15 cellular contexts compared by ENCODE assay signal in genomic region chr17:1641065-1641403, GRCh38. TPM values are rescaled to one million over a fixed set of nuclear protein-coding genes. Genes with fewer than 3 reads are reported as not detected.
DNase-seq lines count a peak whose midpoint lies in the region; ATAC-seq and TF ChIP-seq lines count a peak whose summit lies in the region.
"Had no signal": no experiment of that assay in that cellular context is flagged by ENCODE, and none has a peak within 500 bp of the region (broad histone marks: within the 10 kb centered on the region; RNA-seq: fewer than 3 reads in every experiment).

No MANE protein-coding gene starts in this region.

- in situ Hi-C loops in mammary epithelial cell (cut with MboI; ENCODE audit: low sequenced_read_pairs in 2 of 2) = loop anchor here in 1 of 2 donors (25.0 kb wide), 1 partner anchor 379 kb away; the partner anchor contains the start of gene BHLHA9

- H3K4me3 Mint-ChIP-seq in GM23338 (no peak overlapping the region; the same call in 2 of the 3 replicates), mesothelial cell of epicardium (no peak overlapping the region)
- H3K4me3 Mint-ChIP-seq: T-cell had no signal

- H3K27me3 Mint-ChIP-seq in GM23338 (ENCODE audit: insufficient read depth, low read depth, poor library complexity) = peaks cover 14% of the 10 kb centered on the region
- H3K27me3 Mint-ChIP-seq in mesothelial cell of epicardium (ENCODE audit: low read depth) = peaks cover 5% of the 10 kb centered on the region
- H3K27me3 Mint-ChIP-seq: CD4-positive, alpha-beta T cell; T-cell had no signal

- H3K36me3 ChIP-seq in GM23338 (ENCODE audit: insufficient read depth) = no peaks in the 10 kb centered on the region
- 0 out of 2 replicates have a peak, but pooled peaks cover 2% of the 10 kb centered on the region for H3K36me3 ChIP-seq in WERI-Rb-1
- no peaks in the 10 kb centered on the region for H3K36me3 ChIP-seq in mammary epithelial cell (ENCODE audit: insufficient read depth, low read length)
- H3K36me3 ChIP-seq: adrenal gland had no signal

- H3K9ac ChIP-seq in mammary epithelial cell (ENCODE audit: insufficient read depth, low read length) = no peak overlapping the region

- H3K4me1 ChIP-seq in GM23338 (ENCODE audit: insufficient read depth) (peaks cover 21% of the 10 kb centered on the region), mammary epithelial cell (ENCODE audit: insufficient read depth, low read length) (peaks cover 20% of the 10 kb centered on the region)

- WGBS in mammary epithelial cell (ENCODE audit: low coverage, missing lambda C conversion rate) = 81% methylated on average over 10 of the region's 12 CpGs

- H3K27ac ChIP-seq in GM23338 (ENCODE audit: low read depth) = no peak overlapping the region
- H3K27ac ChIP-seq in WERI-Rb-1 = no peak overlapping the region
- no peak overlapping the region for H3K27ac ChIP-seq in mammary epithelial cell (ENCODE audit: insufficient read depth, low read depth, low read length)
- H3K27ac ChIP-seq: adrenal gland had no signal

- intact Hi-C loops in mammary epithelial cell (cut with micrococcal nuclease) = loop anchor here (10.0 kb wide), 1 partner anchor 186 kb away; the partner anchor contains the start of gene CRK

- H2AFZ ChIP-seq in GM23338 = no peak overlapping the region
- H2AFZ ChIP-seq in mammary epithelial cell (ENCODE audit: low read depth, low read length) = no peak overlapping the region

- TF ChIP-seq CTCF in GM23338 (conservative IDR thresholded peaks at IDR 0.05; ENCODE audit: low read depth in 2 of 2) (no peak), WERI-Rb-1 (IDR thresholded peaks at IDR 0.05; ENCODE audit: low read depth, low read length) (0 out of 2 replicates have a peak, but pooled peaks have one; percentile 12), mesothelial cell of epicardium (IDR thresholded peaks at IDR 0.05; ENCODE audit: unreplicated experiment) (no peak), mammary epithelial cell (conservative IDR thresholded peaks at IDR 0.05 in 1 of 2, IDR thresholded peaks at IDR 0.05 in 1 of 2; ENCODE audit: extremely low read depth in 1 of 2, insufficient read depth in 1 of 2, low read depth in 1 of 2, low read length in 2 of 2) (no peak)

- peaks cover 3% of the 10 kb centered on the region; the same call in 1 of the 2 replicates for H3K9me2 ChIP-seq in GM23338 (ENCODE audit: insufficient read depth)

- dilution Hi-C loops in mammary epithelial cell (cut with HindIII; ENCODE audit: low sequenced_read_pairs) = no loop called here

- H3K27ac Mint-ChIP-seq in GM23338 (peak overlapping the region; percentile 70; the same call in 1 of the 2 replicates), mesothelial cell of epicardium (peak overlapping the region; percentile 3)
- H3K27ac Mint-ChIP-seq: CD4-positive, alpha-beta T cell had no signal

- ATAC-seq in GM23338 = no peak
- ATAC-seq: T-cell had no signal

- H3K4me1 Mint-ChIP-seq in GM23338 (peaks cover 38% of the 10 kb centered on the region), mesothelial cell of epicardium (peaks cover 19% of the 10 kb centered on the region)

- H3K36me3 Mint-ChIP-seq in GM23338 (ENCODE audit: low read depth) = peaks cover 2% of the 10 kb centered on the region; the same call in 1 of the 3 replicates
- no peaks in the 10 kb centered on the region for H3K36me3 Mint-ChIP-seq in mesothelial cell of epicardium
- H3K36me3 Mint-ChIP-seq: T-cell had no signal

- H3K4me2 ChIP-seq in GM23338 (no peak overlapping the region), mammary epithelial cell (ENCODE audit: insufficient read depth, low read depth, low read length) (no peak overlapping the region)

- H4K20me1 ChIP-seq in GM23338 (replicated peaks; ENCODE audit: insufficient read depth) (no peaks in the 10 kb centered on the region), mammary epithelial cell (ENCODE audit: insufficient read depth, low read length) (no peaks in the 10 kb centered on the region)

- DNase-seq in GM23338 (ENCODE audit: low spot score) (no peak), WERI-Rb-1 (no peak), mesothelial cell of epicardium (ENCODE audit: low spot score in 2 of 2, unreplicated experiment in 2 of 2) (no peak), hepatic stellate cell (ENCODE audit: low spot score) (no peak), cortex of kidney (lab: John Stamatoyannopoulos, UW) (no peak), mammary epithelial cell (no peak)
- DNase-seq: activated CD4-positive, alpha-beta T cell treated with anti-CD3 and anti-CD28 coated beads, Interleukin-2, amount 50 U/mL, for 48 hours; activated gamma-delta T cell treated with Interleukin-2 at 50 U/mL for 16 hours; adrenal gland; CD4-positive, alpha-beta T cell; GDM1; NCI-H2171; retina; stimulated activated CD4-positive, alpha-beta T cell treated with anti-CD3 and anti-CD28 coated beads, Interleukin-12 subunit alpha, Interleukin-12 subunit beta, amount 100 ng/mL, for 4 hours; T-cell had no signal

- H3K9me3 ChIP-seq in WERI-Rb-1 (ENCODE audit: severe bottlenecking) (no peaks in the 10 kb centered on the region), mammary epithelial cell (replicated peaks; ENCODE audit: insufficient read depth, low read length) (no peaks in the 10 kb centered on the region)
- H3K9me3 ChIP-seq: adrenal gland had no signal

- H3K9me3 Mint-ChIP-seq in GM23338 (peaks cover 3% of the 10 kb centered on the region; the same call in 1 of the 3 replicates), mesothelial cell of epicardium (no peaks in the 10 kb centered on the region)
- H3K9me3 Mint-ChIP-seq: CD4-positive, alpha-beta T cell; T-cell had no signal

- CTCF ChIA-PET in mammary epithelial cell (lab: Charles Lee; ENCODE audit: low non-redundant PET) = no interaction called here

- no peak overlapping the region for H3K4me3 ChIP-seq in GM23338
- no peak overlapping the region for H3K4me3 ChIP-seq in WERI-Rb-1 (ENCODE audit: low read depth, low read length)
- no peak overlapping the region for H3K4me3 ChIP-seq in mammary epithelial cell (replicated peaks in 1 of 3; ENCODE audit: insufficient read depth in 1 of 3, low read depth in 2 of 3, low read length in 3 of 3)
- H3K4me3 ChIP-seq: adrenal gland had no signal

- no TSS peak for BruUV-seq in mammary epithelial cell (replicated peaks; lab: Mats Ljungman, UMichigan)

- peaks cover 14% of the 10 kb centered on the region; the same call in 1 of the 2 replicates for H3F3A ChIP-seq in GM23338 (replicated peaks; ENCODE audit: low read depth)

- H3K27me3 ChIP-seq in GM23338 (ENCODE audit: insufficient read depth) (peaks cover 6% of the 10 kb centered on the region), WERI-Rb-1 (ENCODE audit: insufficient read depth, low read depth, severe bottlenecking) (no peaks in the 10 kb centered on the region), mammary epithelial cell (ENCODE audit: insufficient read depth, low read length) (no peaks in the 10 kb centered on the region)
- H3K27me3 ChIP-seq: adrenal gland had no signal

- H3K79me2 ChIP-seq in GM23338 (replicated peaks; ENCODE audit: insufficient read depth) (no peaks in the 10 kb centered on the region), mammary epithelial cell (ENCODE audit: insufficient read depth, low read length) (no peaks in the 10 kb centered on the region)

RNA-seq across cellular contexts. Expression of gene SCARF1, which starts 4.5 kb away (rescaled TPM):
- 1.0 and 1.6 TPM in 2 replicates for total RNA-seq in GM23338 (2014; rRNA removed; shearing (Covaris generic))
- 0.63 and 0.76 TPM in 2 replicates for polyA plus RNA-seq in GM23338 (2016; fragmentation: Nextera tagmentation; extraction: Ambion mirVana)
- 1.5 to 2.1 TPM (median 1.8 TPM) in 3 replicates for total RNA-seq in mesothelial cell of epicardium
- total RNA-seq in mammary epithelial cell = under 1 TPM; 0.28 to 0.83 TPM
- polyA plus RNA-seq in mammary epithelial cell = 0.07 TPM
- 0.41 TPM for polyA minus RNA-seq in mammary epithelial cell

RNA-seq across cellular contexts. Expression of gene RILP, which starts 8.6 kb away (rescaled TPM):
- total RNA-seq in GM23338 (2014; rRNA removed; shearing (Covaris generic)) = 9.2 and 17.4 TPM in 2 replicates
- 8.6 and 10.8 TPM in 2 replicates for polyA plus RNA-seq in GM23338 (2016; fragmentation: Nextera tagmentation; extraction: Ambion mirVana)
- 3.4 to 3.8 TPM (median 3.5 TPM) in 3 replicates for total RNA-seq in mesothelial cell of epicardium
- 1 to 10 TPM; 5.1 to 7.8 TPM for total RNA-seq in mammary epithelial cell
- 3.1 TPM for polyA plus RNA-seq in mammary epithelial cell
- polyA minus RNA-seq in mammary epithelial cell = not detected

RNA-seq across cellular contexts. Expression of gene SLC43A2, which starts 12.4 kb away (rescaled TPM):
- total RNA-seq in GM23338 (2014; rRNA removed; shearing (Covaris generic)) = 7.1 and 9.8 TPM in 2 replicates
- 2.2 and 2.5 TPM in 2 replicates for polyA plus RNA-seq in GM23338 (2016; fragmentation: Nextera tagmentation; extraction: Ambion mirVana)
- 12.4 to 13.3 TPM (median 12.4 TPM) in 3 replicates for total RNA-seq in mesothelial cell of epicardium
- total RNA-seq in mammary epithelial cell = 10 to 100 TPM; 11.5 to 34.3 TPM
- 13.0 TPM for polyA plus RNA-seq in mammary epithelial cell
- 12.4 TPM for polyA minus RNA-seq in mammary epithelial cell

RNA-seq across cellular contexts. Expression of gene PRPF8, which starts 43.6 kb away (rescaled TPM):
- total RNA-seq in GM23338 (2014; rRNA removed; shearing (Covaris generic)) = 231 and 246 TPM in 2 replicates
- polyA plus RNA-seq in GM23338 (2016; fragmentation: Nextera tagmentation; extraction: Ambion mirVana) (175 and 178 TPM in 2 replicates), mammary epithelial cell (132 TPM)
- total RNA-seq in mesothelial cell of epicardium (331 to 354 TPM (median 334 TPM) in 3 replicates), mammary epithelial cell (100 to 1,000 TPM; 114 to 243 TPM)
- 482 TPM for polyA minus RNA-seq in mammary epithelial cell
